In the genomic region with DNA sequence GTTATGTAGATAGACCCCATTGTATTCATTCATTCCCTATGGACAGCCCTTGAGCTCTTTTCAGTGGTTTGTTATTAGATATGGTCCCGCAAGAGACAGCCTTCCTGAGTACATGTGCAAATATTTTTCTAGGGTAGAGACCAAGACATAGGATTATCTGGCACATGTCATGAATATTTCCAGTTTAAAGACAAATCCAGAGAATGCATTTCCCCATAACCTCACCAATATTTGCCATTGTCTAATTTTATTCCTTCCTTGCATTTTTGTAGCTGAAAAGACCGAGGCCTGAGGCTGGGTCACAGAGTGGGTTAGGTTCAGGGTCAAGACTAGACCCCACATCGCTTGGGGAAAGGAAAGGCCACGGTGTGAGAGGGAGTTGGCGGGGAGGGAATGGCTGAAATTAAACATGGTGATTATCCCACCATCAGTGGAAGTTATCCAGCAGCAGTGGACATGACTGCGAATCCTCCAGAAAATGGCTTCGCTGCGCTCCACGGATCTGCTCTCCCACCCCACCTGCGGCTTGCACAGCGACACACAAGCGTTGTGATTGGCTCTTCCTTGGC, we compare ENCODE assay signal across 8 cellular contexts. TPM values are rescaled to one million over a fixed set of nuclear protein-coding genes. Genes with fewer than 3 reads are reported as not detected.
DNase-seq lines count a peak whose midpoint lies in the region; ATAC-seq and TF ChIP-seq lines count a peak whose summit lies in the region.

No MANE protein-coding gene starts in this region.

- H3K4me2 ChIP-seq in Loucy (ENCODE audit: low read depth, low read length, poor library complexity, severe bottlenecking), result peak overlapping the region; percentile 59

- peaks cover 12 to 41% (median 32%) of the 10 kb centered on the region in 4 donors for H3K4me1 Mint-ChIP-seq in naive thymus-derived CD8-positive, alpha-beta T cell

- no peaks in the 10 kb centered on the region for H3K9me3 Mint-ChIP-seq in naive thymus-derived CD8-positive, alpha-beta T cell

- H3K36me3 Mint-ChIP-seq in naive thymus-derived CD8-positive, alpha-beta T cell, result no peaks in the 10 kb centered on the region

- no peaks in the 10 kb centered on the region for H3K79me2 ChIP-seq in Loucy (ENCODE audit: insufficient read depth, low read length)

- no peaks in the 10 kb centered on the region for H3K9me2 ChIP-seq in Loucy (replicated peaks; ENCODE audit: low read depth, low read length)

- H3K36me3 ChIP-seq in Loucy (ENCODE audit: insufficient read depth, low read length), result no peaks in the 10 kb centered on the region

- H3K9ac ChIP-seq in Loucy (ENCODE audit: low read depth, low read length, poor library complexity, severe bottlenecking), result peak overlapping the region; percentile 38

- H3K9me3 ChIP-seq in Loucy (ENCODE audit: insufficient read depth, low read depth, low read length), result no peaks in the 10 kb centered on the region

- H3K4me3 Mint-ChIP-seq in naive thymus-derived CD8-positive, alpha-beta T cell, result peak overlapping the region; percentile 80 to 92 (median 90)

- peak overlapping the region; percentile 60 to 91 (median 85) for H3K27ac Mint-ChIP-seq in naive thymus-derived CD8-positive, alpha-beta T cell

- TF ChIP-seq CTCF in AG10803 (conservative IDR thresholded peaks at IDR 0.05; ENCODE audit: low read length) (no peak), Loucy (conservative IDR thresholded peaks at IDR 0.05; ENCODE audit: low read length) (no peak), choroid plexus epithelial cell (conservative IDR thresholded peaks at IDR 0.05; ENCODE audit: low read depth, low read length) (no peak)

- POLR2A ChIA-PET in naive thymus-derived CD8-positive, alpha-beta T cell (lab: Charles Lee), result interaction anchor here (1.1 to 4.7 kb wide), 10 partner anchors 9 to 75 kb away, joined by 3 to 28 read pairs (median 6); a partner anchor contains a TSS

- H2AFZ ChIP-seq in Loucy (ENCODE audit: low read length), result peak overlapping the region; percentile 75

- no peaks in the 10 kb centered on the region for H3K27me3 ChIP-seq in Loucy (ENCODE audit: insufficient read depth, low read length, poor library complexity, severe bottlenecking)

- H3F3A ChIP-seq in Loucy (ENCODE audit: low read depth), result 0 out of 2 replicates have a peak, but pooled peaks cover 4% of the 10 kb centered on the region

- peak overlapping the region; percentile 61 for H3K4me3 ChIP-seq in AG10803 (ENCODE audit: low read length)
- peak overlapping the region; percentile 60 for H3K4me3 ChIP-seq in Loucy (ENCODE audit: low read length, poor library complexity, severe bottlenecking)
- peak overlapping the region; percentile 62 for H3K4me3 ChIP-seq in choroid plexus epithelial cell (ENCODE audit: low read depth, low read length)

- DNase-seq in AG10803 (ENCODE audit: low read depth) (no peak), choroid plexus epithelial cell (ENCODE audit: low read depth) (no peak), DMS 273 treated with DMSO at 0.1 percent for 48 hours (lab: John Stamatoyannopoulos, UW) (no peak)
- no peak for DNase-seq in naive thymus-derived CD8-positive, alpha-beta T cell
- no peak for DNase-seq in stimulated activated naive CD4-positive, alpha-beta T cell (lab: John Stamatoyannopoulos, UW)

- H3K27me3 Mint-ChIP-seq in naive thymus-derived CD8-positive, alpha-beta T cell, result peaks cover 0 to 2% (median 0%) of the 10 kb centered on the region in 5 donors

- H3K4me1 ChIP-seq in Loucy (ENCODE audit: insufficient read depth, low read length, poor library complexity, severe bottlenecking), result peaks cover 1% of the 10 kb centered on the region

- no peak for ATAC-seq in naive thymus-derived CD8-positive, alpha-beta T cell
- ATAC-seq in HG03095 (IDR thresholded peaks at IDR 0.05; ENCODE audit: unreplicated experiment) (no peak), GM21619 (IDR thresholded peaks at IDR 0.05; ENCODE audit: unreplicated experiment) (no peak)

- no peaks in the 10 kb centered on the region for H4K20me1 ChIP-seq in Loucy (ENCODE audit: insufficient read depth, low read length, poor library complexity, severe bottlenecking)

RNA-seq across cellular contexts. Expression of a gene that starts 15.9 kb away (rescaled TPM):
- total RNA-seq in naive thymus-derived CD8-positive, alpha-beta T cell, result 10 to 100 TPM; 83.3 to 86.0 TPM
- polyA plus RNA-seq in naive thymus-derived CD8-positive, alpha-beta T cell, result 100 to 1,000 TPM; 197 to 238 (median 205) TPM

RNA-seq across cellular contexts. Expression of a gene that starts 46.6 kb away (rescaled TPM):
- total RNA-seq in naive thymus-derived CD8-positive, alpha-beta T cell, result 1 to 10 TPM; 6.3 to 6.5 TPM
- under 1 TPM; 0.08 to 0.32 (median 0.30) TPM for polyA plus RNA-seq in naive thymus-derived CD8-positive, alpha-beta T cell
